17 cellular contexts compared by ENCODE assay signal in genomic region chr2:27363933-27364332, GRCh38. TPM values are rescaled to one million over a fixed set of nuclear protein-coding genes. Genes with fewer than 3 reads are reported as not detected.
A peak's percentile ranks its signal among the peaks of the same experiment; 100 is the strongest.
DNase-seq lines count a peak whose midpoint lies in the region; ATAC-seq lines count a peak whose summit lies in the region.
"Had no signal": no experiment of that assay in that cellular context is flagged by ENCODE, and none has a peak within 500 bp of the region (broad histone marks: within the 10 kb centered on the region; RNA-seq: fewer than 3 reads in every experiment).

No MANE protein-coding gene starts in this region.

- H3K4me1 Mint-ChIP-seq in activated CD4-positive, alpha-beta T cell treated with anti-CD3 and anti-CD28 coated beads, Interleukin-2, amount 10 ng/mL, durations not matched to agents 24 days and 14 days: peaks cover 16% of the 10 kb centered on the region
- H3K4me1 Mint-ChIP-seq in stimulated activated naive CD8-positive, alpha-beta T cell treated with anti-CD3 and anti-CD28 coated beads, Interleukin-15, Interleukin-2, amounts not matched to agents 100 ng/mL and 50 ng/mL, for 24 hours (ENCODE audit: low read depth): peaks cover 16% of the 10 kb centered on the region
- H3K4me1 Mint-ChIP-seq in stimulated activated naive CD8-positive, alpha-beta T cell treated with anti-CD3 and anti-CD28 coated beads, Interleukin-15, amount 100 ng/mL, for 72 hours: peaks cover 11% of the 10 kb centered on the region
- H3K4me1 Mint-ChIP-seq in stimulated activated naive B cell treated with anti-CD40 and anti-IgM and Interleukin-4, amounts not matched to agents 10 μg/mL and 1 μg/mL and 100 μg/mL, for 72 hours: peaks cover 9 to 31% of the 10 kb centered on the region in 2 donors

- H3K27me3 Mint-ChIP-seq in activated CD4-positive, alpha-beta T cell treated with anti-CD3 and anti-CD28 coated beads, Interleukin-2, amount 10 ng/mL, durations not matched to agents 24 days and 14 days: no peaks in the 10 kb centered on the region
- no peaks in the 10 kb centered on the region for H3K27me3 Mint-ChIP-seq in stimulated activated naive CD8-positive, alpha-beta T cell treated with anti-CD3 and anti-CD28 coated beads, Interleukin-15, Interleukin-2, amounts not matched to agents 100 ng/mL and 50 ng/mL, for 24 hours
- H3K27me3 Mint-ChIP-seq in stimulated activated naive CD8-positive, alpha-beta T cell treated with anti-CD3 and anti-CD28 coated beads, Interleukin-15, amount 100 ng/mL, for 72 hours: no peaks in the 10 kb centered on the region
- no peaks in the 10 kb centered on the region for H3K27me3 Mint-ChIP-seq in stimulated activated naive B cell treated with anti-CD40 and anti-IgM and Interleukin-4, amounts not matched to agents 10 μg/mL and 1 μg/mL and 100 μg/mL, for 72 hours

- ATAC-seq in stimulated activated naive CD8-positive, alpha-beta T cell treated with anti-CD3 and anti-CD28 coated beads, Interleukin-15, amount 100 ng/mL, for 72 hours: no peak
- ATAC-seq in stimulated activated naive B cell treated with anti-CD40 and anti-IgM and Interleukin-4, amounts not matched to agents 10 μg/mL and 1 μg/mL and 100 μg/mL, for 72 hours (replicated peaks): peak; percentile 20 to 21
- ATAC-seq: CD8-positive, alpha-beta T cell; Panc1; Right ventricle myocardium inferior had no signal

- H3K27ac Mint-ChIP-seq in activated CD4-positive, alpha-beta T cell treated with anti-CD3 and anti-CD28 coated beads, Interleukin-2, amount 10 ng/mL, durations not matched to agents 24 days and 14 days: peak overlapping the region; percentile 62
- H3K27ac Mint-ChIP-seq in stimulated activated naive CD8-positive, alpha-beta T cell treated with anti-CD3 and anti-CD28 coated beads, Interleukin-15, Interleukin-2, amounts not matched to agents 100 ng/mL and 50 ng/mL, for 24 hours: peak overlapping the region; percentile 61
- no peak overlapping the region for H3K27ac Mint-ChIP-seq in stimulated activated naive CD8-positive, alpha-beta T cell treated with anti-CD3 and anti-CD28 coated beads, Interleukin-15, amount 100 ng/mL, for 72 hours
- H3K27ac Mint-ChIP-seq in stimulated activated naive B cell treated with anti-CD40 and anti-IgM and Interleukin-4, amounts not matched to agents 10 μg/mL and 1 μg/mL and 100 μg/mL, for 72 hours: no peak overlapping the region
- H3K27ac Mint-ChIP-seq: CD8-positive, alpha-beta T cell; HFFc6 had no signal

- no peaks in the 10 kb centered on the region for H3K9me3 Mint-ChIP-seq in activated CD4-positive, alpha-beta T cell treated with anti-CD3 and anti-CD28 coated beads, Interleukin-2, amount 10 ng/mL, durations not matched to agents 24 days and 14 days
- H3K9me3 Mint-ChIP-seq in stimulated activated naive CD8-positive, alpha-beta T cell treated with anti-CD3 and anti-CD28 coated beads, Interleukin-15, Interleukin-2, amounts not matched to agents 100 ng/mL and 50 ng/mL, for 24 hours: no peaks in the 10 kb centered on the region
- no peaks in the 10 kb centered on the region for H3K9me3 Mint-ChIP-seq in stimulated activated naive CD8-positive, alpha-beta T cell treated with anti-CD3 and anti-CD28 coated beads, Interleukin-15, amount 100 ng/mL, for 72 hours
- H3K9me3 Mint-ChIP-seq in stimulated activated naive B cell treated with anti-CD40 and anti-IgM and Interleukin-4, amounts not matched to agents 10 μg/mL and 1 μg/mL and 100 μg/mL, for 72 hours: no peaks in the 10 kb centered on the region
- H3K9me3 Mint-ChIP-seq: CD8-positive, alpha-beta T cell; HFFc6 had no signal

- H3K36me3 Mint-ChIP-seq in activated CD4-positive, alpha-beta T cell treated with anti-CD3 and anti-CD28 coated beads, Interleukin-2, amount 10 ng/mL, durations not matched to agents 24 days and 14 days (ENCODE audit: low read depth): peaks cover 54% of the 10 kb centered on the region
- H3K36me3 Mint-ChIP-seq in stimulated activated naive CD8-positive, alpha-beta T cell treated with anti-CD3 and anti-CD28 coated beads, Interleukin-15, Interleukin-2, amounts not matched to agents 100 ng/mL and 50 ng/mL, for 24 hours (ENCODE audit: low read depth): peaks cover 54% of the 10 kb centered on the region
- H3K36me3 Mint-ChIP-seq in stimulated activated naive B cell treated with anti-CD40 and anti-IgM and Interleukin-4, amounts not matched to agents 10 μg/mL and 1 μg/mL and 100 μg/mL, for 72 hours: peaks cover 19 to 49% of the 10 kb centered on the region in 2 donors

- intact Hi-C loops in activated CD4-positive, alpha-beta T cell treated with anti-CD3 and anti-CD28 coated beads, Interleukin-2, amount 10 ng/mL, durations not matched to agents 24 days and 14 days (cut with micrococcal nuclease): no loop called here

- H3K4me3 Mint-ChIP-seq in activated CD4-positive, alpha-beta T cell treated with anti-CD3 and anti-CD28 coated beads, Interleukin-2, amount 10 ng/mL, durations not matched to agents 24 days and 14 days: no peak overlapping the region
- no peak overlapping the region for H3K4me3 Mint-ChIP-seq in stimulated activated naive CD8-positive, alpha-beta T cell treated with anti-CD3 and anti-CD28 coated beads, Interleukin-15, Interleukin-2, amounts not matched to agents 100 ng/mL and 50 ng/mL, for 24 hours
- no peak overlapping the region for H3K4me3 Mint-ChIP-seq in stimulated activated naive CD8-positive, alpha-beta T cell treated with anti-CD3 and anti-CD28 coated beads, Interleukin-15, amount 100 ng/mL, for 72 hours
- H3K4me3 Mint-ChIP-seq in stimulated activated naive B cell treated with anti-CD40 and anti-IgM and Interleukin-4, amounts not matched to agents 10 μg/mL and 1 μg/mL and 100 μg/mL, for 72 hours: no peak overlapping the region
- H3K4me3 Mint-ChIP-seq: CD8-positive, alpha-beta T cell; HFFc6 had no signal

- DNase-seq in activated CD4-positive, alpha-beta T cell treated with anti-CD3 and anti-CD28 coated beads, Interleukin-2, amount 10 ng/mL, durations not matched to agents 24 days and 14 days: no peak
- DNase-seq in activated CD4-positive, alpha-beta T cell treated with anti-CD3 and anti-CD28 coated beads for 48 hours: no peak
- DNase-seq in stimulated activated naive CD8-positive, alpha-beta T cell treated with anti-CD3 and anti-CD28 coated beads, Interleukin-15, amount 100 ng/mL, for 72 hours: no peak
- DNase-seq in stimulated activated naive B cell treated with anti-CD40 and anti-IgM and Interleukin-4, amounts not matched to agents 10 μg/mL and 1 μg/mL and 100 μg/mL, for 72 hours: no peak
- no peak for DNase-seq in hippocampal formation (lab: John Stamatoyannopoulos, UW)
- DNase-seq: CD8-positive, alpha-beta T cell; HFFc6; Karpas-422; MM.1S; NCI-H1105; NCI-H1694; NCI-H510A treated with DMSO at 0.1 percent for 48 hours; NCI-H82 had no signal

RNA-seq across cellular contexts. Expression of gene EIF2B4, which starts 6.2 kb away (rescaled TPM):
- 51.2 and 52.0 TPM in 2 replicates for total RNA-seq in activated CD4-positive, alpha-beta T cell treated with anti-CD3 and anti-CD28 coated beads, Interleukin-2, amount 10 ng/mL, durations not matched to agents 24 days and 14 days

RNA-seq across cellular contexts. Expression of gene SNX17, which starts 6.5 kb away (rescaled TPM):
- total RNA-seq in activated CD4-positive, alpha-beta T cell treated with anti-CD3 and anti-CD28 coated beads, Interleukin-2, amount 10 ng/mL, durations not matched to agents 24 days and 14 days: 120 and 128 TPM in 2 replicates

RNA-seq across cellular contexts. Expression of gene GTF3C2, which starts 7.4 kb away (rescaled TPM):
- 80.1 and 83.8 TPM in 2 replicates for total RNA-seq in activated CD4-positive, alpha-beta T cell treated with anti-CD3 and anti-CD28 coated beads, Interleukin-2, amount 10 ng/mL, durations not matched to agents 24 days and 14 days

RNA-seq across cellular contexts. Expression of gene ZNF513, which starts 16.6 kb away (rescaled TPM):
- total RNA-seq in activated CD4-positive, alpha-beta T cell treated with anti-CD3 and anti-CD28 coated beads, Interleukin-2, amount 10 ng/mL, durations not matched to agents 24 days and 14 days: 11.1 and 13.5 TPM in 2 replicates
- total RNA-seq: A172 had no signal

RNA-seq across cellular contexts. Expression of gene MPV17, which starts 41.0 kb away (rescaled TPM):
- 86.8 and 89.1 TPM in 2 replicates for total RNA-seq in activated CD4-positive, alpha-beta T cell treated with anti-CD3 and anti-CD28 coated beads, Interleukin-2, amount 10 ng/mL, durations not matched to agents 24 days and 14 days

Comparison
In these comparisons a context has a peak if more than half of its experiments do, and no peak if none do; other contexts are left out.
1. H3K27ac Mint-ChIP-seq: peak in activated CD4-positive, alpha-beta T cell treated with anti-CD3 and anti-CD28 coated beads, Interleukin-2, amount 10 ng/mL, durations not matched to agents 24 days and 14 days (single experiment) and stimulated activated naive CD8-positive, alpha-beta T cell treated with anti-CD3 and anti-CD28 coated beads, Interleukin-15, Interleukin-2, amounts not matched to agents 100 ng/mL and 50 ng/mL, for 24 hours (single experiment); none in stimulated activated naive CD8-positive, alpha-beta T cell treated with anti-CD3 and anti-CD28 coated beads, Interleukin-15, amount 100 ng/mL, for 72 hours (0 of 2) and stimulated activated naive B cell treated with anti-CD40 and anti-IgM and Interleukin-4, amounts not matched to agents 10 μg/mL and 1 μg/mL and 100 μg/mL, for 72 hours (single experiment).